Comparison of ENCODE assay signal across 12 cellular contexts in the genomic region with DNA sequence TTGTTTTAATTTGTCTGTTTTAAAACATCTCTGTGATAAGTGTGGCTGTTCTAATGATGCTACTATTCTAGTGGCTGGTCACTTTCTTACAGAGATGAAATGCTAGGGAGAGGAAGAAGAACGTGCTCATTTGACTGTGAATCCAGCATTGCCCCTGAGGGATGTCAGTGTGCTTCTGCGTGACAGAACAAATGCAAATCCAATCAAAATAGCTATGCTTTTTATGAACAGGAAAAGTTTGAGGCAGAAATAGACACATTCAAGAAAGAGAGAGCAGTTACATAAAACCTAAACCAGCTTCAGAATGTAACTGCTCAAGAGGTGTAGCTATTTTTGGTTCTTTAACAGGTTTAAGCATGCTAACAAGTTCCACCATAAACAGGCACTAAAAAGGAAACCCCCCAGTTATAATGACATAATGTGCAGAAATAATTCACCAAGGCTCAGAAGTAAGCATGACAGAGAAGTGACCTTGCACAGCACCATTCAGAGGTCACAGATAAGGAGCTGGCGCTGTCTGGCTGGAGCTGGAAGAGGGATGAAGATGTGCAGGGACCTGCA.
DNase-seq lines count a peak whose midpoint lies in the region; ATAC-seq and TF ChIP-seq lines count a peak whose summit lies in the region.
"Had no signal": no experiment of that assay in that cellular context is flagged by ENCODE, and none has a peak within 500 bp of the region (broad histone marks: within the 10 kb centered on the region; RNA-seq: fewer than 3 reads in every experiment).

No MANE protein-coding gene starts in this region.

- peak; percentile 10 for DNase-seq in NCI-H2227 treated with DMSO at 0.1 percent for 48 hours (lab: John Stamatoyannopoulos, UW)
- no peak for DNase-seq in NCI-H2227 (lab: John Stamatoyannopoulos, UW; ENCODE audit: unreplicated experiment)
- DNase-seq in spleen = no peak
- DNase-seq in ACHN = no peak
- DNase-seq in cortex of kidney (lab: John Stamatoyannopoulos, UW) = no peak
- DNase-seq: brain microvascular endothelial cell, GDM1, left lung had no signal

- H3K27ac ChIP-seq in neural cell (ENCODE audit: low read length) (peak overlapping the region; percentile 33), spleen (no peak overlapping the region)
- H3K27ac ChIP-seq: 22Rv1, brain microvascular endothelial cell, left lung had no signal

- TF ChIP-seq RAD21 in neural cell (conservative IDR thresholded peaks at IDR 0.05) = no peak

- no peak overlapping the region for H3K9ac ChIP-seq in neural cell (ENCODE audit: low read length)

- H3K79me2 ChIP-seq in neural cell (replicated peaks; ENCODE audit: insufficient read depth, low read length) = no peaks in the 10 kb centered on the region

- in situ Hi-C loops in ACHN (cut with HindIII; ENCODE audit: low pct_ligation_motif_present, low pct_unique_long_range_greater_than_20kb, low sequenced_read_pairs) = no loop called here

- peak; percentile 73 for ATAC-seq in GM21723 (IDR thresholded peaks at IDR 0.05; ENCODE audit: unreplicated experiment)
- ATAC-seq in HG03354 (IDR thresholded peaks at IDR 0.05; ENCODE audit: poor library complexity, severe bottlenecking, unreplicated experiment) = peak; percentile 84
- ATAC-seq: left lung had no signal

- WGBS in spleen, 5 donors = 40 to 60% (median 53%) methylated on average over 3 of the region's 3 CpGs

- H3K27me3 ChIP-seq in neural cell (ENCODE audit: insufficient read depth, low read depth, low read length) (no peaks in the 10 kb centered on the region), spleen (replicated peaks in 1 of 7) (no peaks in the 10 kb centered on the region)
- H3K27me3 ChIP-seq: brain microvascular endothelial cell, left lung had no signal

- no peaks in the 10 kb centered on the region for H3K9me3 ChIP-seq in neural cell (ENCODE audit: low read length)
- H3K9me3 ChIP-seq in spleen = no peaks in the 10 kb centered on the region
- H3K9me3 ChIP-seq: left lung had no signal

- peak overlapping the region; percentile 23 for H3K4me3 ChIP-seq in neural cell (ENCODE audit: low read length)
- no peak overlapping the region for H3K4me3 ChIP-seq in spleen
- H3K4me3 ChIP-seq: left lung had no signal

- H3K36me3 ChIP-seq in neural cell (ENCODE audit: insufficient read depth, low read length) = no peaks in the 10 kb centered on the region
- H3K36me3 ChIP-seq in spleen = no peaks in the 10 kb centered on the region
- H3K36me3 ChIP-seq: brain microvascular endothelial cell, left lung had no signal

- TF ChIP-seq POLR2A in spleen (IDR thresholded peaks at IDR 0.05) = no peak

- H3K4me1 ChIP-seq in spleen = no peaks in the 10 kb centered on the region
- H3K4me1 ChIP-seq: left lung had no signal

- TF ChIP-seq CTCF in neural cell (IDR thresholded peaks at IDR 0.05; ENCODE audit: poor library complexity, severe bottlenecking) (no peak), spleen (IDR thresholded peaks at IDR 0.05 in 8 of 11, conservative IDR thresholded peaks at IDR 0.05 in 3 of 11) (no peak)

- no peaks in the 10 kb centered on the region for H3F3A ChIP-seq in neural cell (ENCODE audit: insufficient read depth, low read length, poor library complexity, severe bottlenecking)

- H3K4me2 ChIP-seq in neural cell (ENCODE audit: low read length) = no peak overlapping the region

- intact Hi-C loops in spleen (cut with DNase I; ENCODE audit: low total_unique reads) = no loop called here

- H4K20me1 ChIP-seq in neural cell (ENCODE audit: insufficient read depth) = no peaks in the 10 kb centered on the region

- H2AFZ ChIP-seq in neural cell (ENCODE audit: low read depth, low read length) = no peak overlapping the region

- no peak for TF ChIP-seq EP300 in neural cell (conservative IDR thresholded peaks at IDR 0.05; ENCODE audit: poor library complexity, severe bottlenecking)

- no peaks in the 10 kb centered on the region for H3K9me2 ChIP-seq in neural cell (ENCODE audit: insufficient read depth, low read length)

TF ChIP-seq in neural cell, 6 proteins besides CTCF, POLR2A, EP300 and RAD21:
- TF ChIP-seq MXI1 (conservative IDR thresholded peaks at IDR 0.05; ENCODE audit: poor library complexity, severe bottlenecking) (no peak), TAF1 (IDR thresholded peaks at IDR 0.05; ENCODE audit: low read depth) (no peak), EZH2 (IDR thresholded peaks at IDR 0.05; ENCODE audit: borderline replicate concordance, insufficient read depth, low read length, poor library complexity, severe bottlenecking) (no peak), SMC3 (conservative IDR thresholded peaks at IDR 0.05; ENCODE audit: poor library complexity) (no peak), POLR2AphosphoS5 (IDR thresholded peaks at IDR 0.05) (no peak)
- TF ChIP-seq, protein P1, sequence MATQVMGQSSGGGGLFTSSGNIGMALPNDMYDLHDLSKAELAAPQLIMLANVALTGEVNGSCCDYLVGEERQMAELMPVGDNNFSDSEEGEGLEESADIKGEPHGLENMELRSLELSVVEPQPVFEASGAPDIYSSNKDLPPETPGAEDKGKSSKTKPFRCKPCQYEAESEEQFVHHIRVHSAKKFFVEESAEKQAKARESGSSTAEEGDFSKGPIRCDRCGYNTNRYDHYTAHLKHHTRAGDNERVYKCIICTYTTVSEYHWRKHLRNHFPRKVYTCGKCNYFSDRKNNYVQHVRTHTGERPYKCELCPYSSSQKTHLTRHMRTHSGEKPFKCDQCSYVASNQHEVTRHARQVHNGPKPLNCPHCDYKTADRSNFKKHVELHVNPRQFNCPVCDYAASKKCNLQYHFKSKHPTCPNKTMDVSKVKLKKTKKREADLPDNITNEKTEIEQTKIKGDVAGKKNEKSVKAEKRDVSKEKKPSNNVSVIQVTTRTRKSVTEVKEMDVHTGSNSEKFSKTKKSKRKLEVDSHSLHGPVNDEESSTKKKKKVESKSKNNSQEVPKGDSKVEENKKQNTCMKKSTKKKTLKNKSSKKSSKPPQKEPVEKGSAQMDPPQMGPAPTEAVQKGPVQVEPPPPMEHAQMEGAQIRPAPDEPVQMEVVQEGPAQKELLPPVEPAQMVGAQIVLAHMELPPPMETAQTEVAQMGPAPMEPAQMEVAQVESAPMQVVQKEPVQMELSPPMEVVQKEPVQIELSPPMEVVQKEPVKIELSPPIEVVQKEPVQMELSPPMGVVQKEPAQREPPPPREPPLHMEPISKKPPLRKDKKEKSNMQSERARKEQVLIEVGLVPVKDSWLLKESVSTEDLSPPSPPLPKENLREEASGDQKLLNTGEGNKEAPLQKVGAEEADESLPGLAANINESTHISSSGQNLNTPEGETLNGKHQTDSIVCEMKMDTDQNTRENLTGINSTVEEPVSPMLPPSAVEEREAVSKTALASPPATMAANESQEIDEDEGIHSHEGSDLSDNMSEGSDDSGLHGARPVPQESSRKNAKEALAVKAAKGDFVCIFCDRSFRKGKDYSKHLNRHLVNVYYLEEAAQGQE (IDR thresholded peaks at IDR 0.05; ENCODE audit: borderline replicate concordance) = no peak
